Comparison of ENCODE assay signal across 19 cellular contexts in genomic region chr1:31259746-31260145, GRCh38. TPM values are rescaled to one million over a fixed set of nuclear protein-coding genes. Genes with fewer than 3 reads are reported as not detected.
"Had no signal": no experiment of that assay in that cellular context is flagged by ENCODE, and none has a peak within 500 bp of the region (broad histone marks: within the 10 kb centered on the region; RNA-seq: fewer than 3 reads in every experiment).

No MANE protein-coding gene starts in this region.

- H3K27ac ChIP-seq: colonic mucosa, heart right ventricle, left ventricle myocardium inferior, lower lobe of right lung, neural progenitor cell, ovary, tibial artery, upper lobe of right lung, vagina had no signal

- H3K9ac ChIP-seq: neural progenitor cell had no signal

- H2AFZ ChIP-seq: neural progenitor cell had no signal

- H3K4me2 ChIP-seq: neural progenitor cell, smooth muscle cell had no signal

- H3K9me3 ChIP-seq: colonic mucosa, heart right ventricle, left ventricle myocardium inferior, lower lobe of right lung, ovary, tibial artery, upper lobe of right lung, vagina had no signal

- H3K4me1 ChIP-seq: colonic mucosa, lower lobe of right lung, neural progenitor cell, upper lobe of right lung, vagina had no signal

- ATAC-seq: heart right ventricle; lower lobe of right lung; natural killer cell treated with Interleukin-12 subunit alpha and Interleukin-12 subunit beta and Interleukin-15 and Interleukin-18, amount 100 ng/mL, for 72 hours; right cardiac atrium; upper lobe of right lung had no signal

- DNase-seq: colonic mucosa; dermis blood vessel endothelial cell; endodermal cell; erythroblast; heart right ventricle; hypothalamus; left ventricle myocardium inferior; lower lobe of right lung; nucleus accumbens; ovary; right cardiac atrium; stimulated activated CD4-positive, alpha-beta T cell treated with anti-CD3 and anti-CD28 coated beads, Interleukin-2, amount 100 ng/mL, for 48 hours; tibial artery; upper lobe of right lung had no signal

- H3K36me3 ChIP-seq: colonic mucosa, ovary had no signal

- H3K27me3 ChIP-seq: colonic mucosa, heart right ventricle, neural progenitor cell, ovary, tibial artery, upper lobe of right lung, vagina had no signal

- H3K4me3 ChIP-seq: colonic mucosa, heart right ventricle, left ventricle myocardium inferior, lower lobe of right lung, neural progenitor cell, ovary, smooth muscle cell, tibial artery, upper lobe of right lung, vagina had no signal

RNA-seq across cellular contexts. Expression of gene NKAIN1, which starts 20.1 kb away (rescaled TPM):
- total RNA-seq: dermis blood vessel endothelial cell; lower lobe of right lung; natural killer cell treated with Interleukin-12 subunit alpha and Interleukin-12 subunit beta and Interleukin-15 and Interleukin-18, amount 100 ng/mL, for 72 hours; right cardiac atrium; smooth muscle cell; upper lobe of right lung; vagina had no signal
- polyA plus RNA-seq: keratinocyte had no signal
